ENCODE assay signal across 1 cellular context in genomic region chr22:19717691-19718254, GRCh38.
TF ChIP-seq lines count a peak whose summit lies in the region.

No MANE protein-coding gene starts in this region.

TF ChIP-seq in SK-N-SH, 30 proteins besides CTCF, POLR2A, EP300 and RAD21 (continued from another document):
- TF ChIP-seq CHD2 (IDR thresholded peaks at IDR 0.05; ENCODE audit: low read length, partially characterized antibody) (no peak), GATA2 (CRISPR knock-in tag; IDR thresholded peaks at IDR 0.05) (0 out of 2 replicates have a peak, but pooled peaks have one; percentile 11), MAX (IDR thresholded peaks at IDR 0.05; ENCODE audit: low read depth) (peak; percentile 43; the same call in 1 of the 2 replicates), TCF12 (IDR thresholded peaks at IDR 0.05) (no peak), TEAD4 (IDR thresholded peaks at IDR 0.05; ENCODE audit: borderline replicate concordance, insufficient read depth) (no peak), RFX5 (IDR thresholded peaks at IDR 0.05; ENCODE audit: low read length) (no peak)
